Comparison of ENCODE assay signal across 14 cellular contexts in genomic region chr1:203316626-203317093, GRCh38. TPM values are rescaled to one million over a fixed set of nuclear protein-coding genes. Genes with fewer than 3 reads are reported as not detected.
DNase-seq lines count a peak whose midpoint lies in the region; ATAC-seq and TF ChIP-seq lines count a peak whose summit lies in the region.
"Had no signal": no experiment of that assay in that cellular context is flagged by ENCODE, and none has a peak within 500 bp of the region (broad histone marks: within the 10 kb centered on the region; RNA-seq: fewer than 3 reads in every experiment).

No MANE protein-coding gene starts in this region.

- H4K20me1 ChIP-seq in hepatocyte (ENCODE audit: insufficient read depth, poor library complexity, severe bottlenecking): no peaks in the 10 kb centered on the region

- DNase-seq in T-helper 17 cell: no peak
- DNase-seq in hepatocyte (ENCODE audit: low spot score): peak; percentile 81
- peak; percentile 85 for DNase-seq in stomach
- DNase-seq in NCI-H1694 treated with DMSO at 0.1 percent for 48 hours (lab: John Stamatoyannopoulos, UW): no peak
- DNase-seq in substantia nigra (lab: John Stamatoyannopoulos, UW): no peak
- no peak for DNase-seq in NAMALWA (ENCODE audit: low spot score)
- DNase-seq: activated CD4-positive, alpha-beta T cell treated with anti-CD3 and anti-CD28 coated beads, Interleukin-2, amount 50 U/mL, for 1 hour; anterior cingulate cortex; foreskin fibroblast; H7; NCI-H187 had no signal

- intact Hi-C loops in stomach (cut with DNase I; ENCODE audit: low total_unique reads): no loop called here

- POLR2A ChIA-PET in HEK293 (lab: Yijun Ruan, JAX): interaction anchor here (0.5 to 2.3 kb wide), 6 partner anchors 8 to 1364 kb away, joined by 3 to 47 read pairs (median 4); partner anchors contain the start of genes BTG2 and TMEM183A

- peaks cover 43% of the 10 kb centered on the region for H3K4me1 Mint-ChIP-seq in T-helper 17 cell

- no peak for TF ChIP-seq POLR2A in stomach (IDR thresholded peaks at IDR 0.05)

- H3K4me3 ChIP-seq in HEK293 (ENCODE audit: low read depth, low read length) (no peak overlapping the region), hepatocyte (no peak overlapping the region), stomach (no peak overlapping the region)

- H2AFZ ChIP-seq in hepatocyte: no peak overlapping the region

- no peak for TF ChIP-seq CTCF in HEK293 (tag by site-specific recombination; IDR thresholded peaks at IDR 0.05)
- no peak for TF ChIP-seq CTCF in hepatocyte (IDR thresholded peaks at IDR 0.05; ENCODE audit: poor library complexity)
- no peak for TF ChIP-seq CTCF in stomach (IDR thresholded peaks at IDR 0.05)

- H3K36me3 ChIP-seq in HEK293 (ENCODE audit: control insufficient read depth in 2 of 2, insufficient read depth in 1 of 2, low read length in 2 of 2): no peaks in the 10 kb centered on the region
- no peaks in the 10 kb centered on the region for H3K36me3 ChIP-seq in hepatocyte (replicated peaks; ENCODE audit: insufficient read depth, low read depth)
- H3K36me3 ChIP-seq in stomach: no peaks in the 10 kb centered on the region

- peak overlapping the region; percentile 39 for H3K4me2 ChIP-seq in hepatocyte

- TF ChIP-seq EP300 in stomach (IDR thresholded peaks at IDR 0.05): no peak

- ATAC-seq in T-helper 17 cell (no peak), GM18858 (IDR thresholded peaks at IDR 0.05; ENCODE audit: unreplicated experiment) (no peak)
- ATAC-seq: natural killer cell treated with Interleukin-12 subunit alpha and Interleukin-12 subunit beta and Interleukin-15 and Interleukin-18, amount 100 ng/mL, for 72 hours had no signal

- no peaks in the 10 kb centered on the region for H3K9me3 ChIP-seq in HEK293 (ENCODE audit: control insufficient read depth, insufficient read depth, low read depth, low read length)
- H3K9me3 ChIP-seq in T-helper 17 cell (ENCODE audit: control insufficient read depth, low read length, poor library complexity, severe bottlenecking): no peaks in the 10 kb centered on the region
- H3K9me3 ChIP-seq in hepatocyte (ENCODE audit: low read depth): no peaks in the 10 kb centered on the region
- H3K9me3 ChIP-seq in stomach: no peaks in the 10 kb centered on the region

- peak overlapping the region; percentile 59 for H3K27ac ChIP-seq in HEK293 (ENCODE audit: extremely low read depth, low read depth, low read length)
- peak overlapping the region; percentile 84 for H3K27ac ChIP-seq in hepatocyte
- peak overlapping the region; percentile 85 to 95 (median 87) for H3K27ac ChIP-seq in stomach
- H3K27ac ChIP-seq in substantia nigra (ENCODE audit: low read depth, low read length, poor library complexity, severe bottlenecking): no peak overlapping the region

- no peaks in the 10 kb centered on the region for H3K27me3 Mint-ChIP-seq in T-helper 17 cell
- H3K27me3 Mint-ChIP-seq: natural killer cell treated with Interleukin-12 subunit alpha and Interleukin-12 subunit beta and Interleukin-15 and Interleukin-18, amount 100 ng/mL, for 72 hours had no signal

- no peak overlapping the region for H3K4me3 Mint-ChIP-seq in T-helper 17 cell
- H3K4me3 Mint-ChIP-seq: natural killer cell treated with Interleukin-12 subunit alpha and Interleukin-12 subunit beta and Interleukin-15 and Interleukin-18, amount 100 ng/mL, for 72 hours had no signal

- 4% methylated on average over 4 of the region's 4 CpGs for WGBS in hepatocyte (ENCODE audit: low lambda C conversion rate, missing lambda C conversion rate)
- WGBS in stomach, 5 donors: 11 to 24% (median 18%) methylated on average over 4 of the region's 4 CpGs

- H3K9me2 ChIP-seq in hepatocyte (replicated peaks; ENCODE audit: insufficient read depth): no peaks in the 10 kb centered on the region

- H3K36me3 Mint-ChIP-seq in T-helper 17 cell (ENCODE audit: low read depth): peaks cover 4% of the 10 kb centered on the region

- CTCF ChIA-PET in HEK293 (lab: Yijun Ruan, JAX): interaction anchor here (0.8 to 2.0 kb wide), 7 partner anchors 8 to 277 kb away, joined by 3 to 9 read pairs (median 6); no protein-coding TSS in a partner anchor

- H3K4me1 ChIP-seq in HEK293 (ENCODE audit: control insufficient read depth, insufficient read depth, low read length) (peaks cover 18% of the 10 kb centered on the region), hepatocyte (ENCODE audit: insufficient read depth) (peaks cover 36% of the 10 kb centered on the region), stomach (peaks cover 47 to 66% (median 54%) of the 10 kb centered on the region in 4 donors)

- no peaks in the 10 kb centered on the region for H3K79me2 ChIP-seq in hepatocyte

- H3K27me3 ChIP-seq in hepatocyte (no peaks in the 10 kb centered on the region), stomach (no peaks in the 10 kb centered on the region)

- peak overlapping the region; percentile 74 for H3K27ac Mint-ChIP-seq in T-helper 17 cell

TF ChIP-seq in HEK293, 187 proteins besides CTCF, POLR2A, EP300 and RAD21 (continues in another document):
- TF ChIP-seq ZNF629 (tag by site-specific recombination; IDR thresholded peaks at IDR 0.05) (no peak), ZNF610 (tag by site-specific recombination; IDR thresholded peaks at IDR 0.05; ENCODE audit: borderline replicate concordance) (no peak), ZNF335 (tag by site-specific recombination; conservative IDR thresholded peaks at IDR 0.05) (peak; percentile 12; the same call in 1 of the 2 replicates), ZNF585B (tag by site-specific recombination; IDR thresholded peaks at IDR 0.05) (no peak), ZNF274 (IDR thresholded peaks at IDR 0.05; ENCODE audit: low read length) (no peak), ZNF274 (tag by site-specific recombination; IDR thresholded peaks at IDR 0.05; ENCODE audit: borderline replicate concordance) (no peak), ZSCAN16 (tag by site-specific recombination; IDR thresholded peaks at IDR 0.05) (0 out of 2 replicates have a peak, but pooled peaks have one; percentile 53), ZFP69B (tag by site-specific recombination; IDR thresholded peaks at IDR 0.05) (peak; percentile 87), YY1 (tag by site-specific recombination; IDR thresholded peaks at IDR 0.05) (no peak), HIC1 (tag by site-specific recombination; IDR thresholded peaks at IDR 0.05) (no peak), ZNF510 (tag by site-specific recombination; IDR thresholded peaks at IDR 0.05; ENCODE audit: insufficient replicate concordance) (no peak)
- TF ChIP-seq, protein P1, sequence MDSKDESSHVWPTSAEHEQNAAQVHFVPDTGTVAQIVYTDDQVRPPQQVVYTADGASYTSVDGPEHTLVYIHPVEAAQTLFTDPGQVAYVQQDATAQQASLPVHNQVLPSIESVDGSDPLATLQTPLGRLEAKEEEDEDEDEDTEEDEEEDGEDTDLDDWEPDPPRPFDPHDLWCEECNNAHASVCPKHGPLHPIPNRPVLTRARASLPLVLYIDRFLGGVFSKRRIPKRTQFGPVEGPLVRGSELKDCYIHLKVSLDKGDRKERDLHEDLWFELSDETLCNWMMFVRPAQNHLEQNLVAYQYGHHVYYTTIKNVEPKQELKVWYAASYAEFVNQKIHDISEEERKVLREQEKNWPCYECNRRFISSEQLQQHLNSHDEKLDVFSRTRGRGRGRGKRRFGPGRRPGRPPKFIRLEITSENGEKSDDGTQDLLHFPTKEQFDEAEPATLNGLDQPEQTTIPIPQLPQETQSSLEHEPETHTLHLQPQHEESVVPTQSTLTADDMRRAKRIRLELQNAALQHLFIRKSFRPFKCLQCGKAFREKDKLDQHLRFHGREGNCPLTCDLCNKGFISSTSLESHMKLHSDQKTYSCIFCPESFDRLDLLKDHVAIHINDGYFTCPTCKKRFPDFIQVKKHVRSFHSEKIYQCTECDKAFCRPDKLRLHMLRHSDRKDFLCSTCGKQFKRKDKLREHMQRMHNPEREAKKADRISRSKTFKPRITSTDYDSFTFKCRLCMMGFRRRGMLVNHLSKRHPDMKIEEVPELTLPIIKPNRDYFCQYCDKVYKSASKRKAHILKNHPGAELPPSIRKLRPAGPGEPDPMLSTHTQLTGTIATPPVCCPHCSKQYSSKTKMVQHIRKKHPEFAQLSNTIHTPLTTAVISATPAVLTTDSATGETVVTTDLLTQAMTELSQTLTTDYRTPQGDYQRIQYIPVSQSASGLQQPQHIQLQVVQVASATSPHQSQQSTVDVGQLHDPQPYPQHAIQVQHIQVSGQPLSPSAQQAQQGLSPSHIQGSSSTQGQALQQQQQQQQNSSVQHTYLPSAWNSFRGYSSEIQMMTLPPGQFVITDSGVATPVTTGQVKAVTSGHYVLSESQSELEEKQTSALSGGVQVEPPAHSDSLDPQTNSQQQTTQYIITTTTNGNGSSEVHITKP (tag by site-specific recombination; IDR thresholded peaks at IDR 0.05): peak; percentile 53; the same call in 1 of the 2 replicates

RNA-seq across cellular contexts. Expression of gene BTG2, which starts 11.3 kb away (rescaled TPM):
- 100 to 1,000 TPM; 584 to 606 TPM for total RNA-seq in T-helper 17 cell
- 192 and 197 TPM in 2 replicates for total RNA-seq in hepatocyte
- polyA plus RNA-seq in hepatocyte: 253 and 274 TPM in 2 replicates
- total RNA-seq in stomach: 100 to 1,000 TPM in 3 of 5 donors, 10 to 100 TPM in 2; 80.2 to 231 (median 113) TPM
- polyA plus RNA-seq in stomach: 10 to 100 TPM; 46.4 to 78.9 (median 58.6) TPM

RNA-seq across cellular contexts. Expression of gene FMOD, which starts 34.3 kb away (rescaled TPM):
- total RNA-seq in T-helper 17 cell (not detected), hepatocyte (118 and 132 TPM in 2 replicates), stomach (100 to 1,000 TPM in 1 of 5 donors, 10 to 100 TPM in 4; 14.7 to 422 (median 54.9) TPM)
- polyA plus RNA-seq in hepatocyte (125 and 161 TPM in 2 replicates), stomach (10 to 100 TPM; 30.1 to 39.7 (median 35.6) TPM)
- total RNA-seq: H7; natural killer cell treated with Interleukin-12 subunit alpha and Interleukin-12 subunit beta and Interleukin-15 and Interleukin-18, amount 100 ng/mL, for 72 hours had no signal

Comparison
In these comparisons a context has a peak if more than half of its experiments do, and no peak if none do; other contexts are left out.
1. DNase-seq: peak in hepatocyte (single experiment) and stomach (single experiment); none in T-helper 17 cell (0 of 3), NCI-H1694 treated with DMSO at 0.1 percent for 48 hours (single experiment), substantia nigra (0 of 49) and NAMALWA (single experiment).
2. RNA of gene FMOD, which starts 34.3 kb away (total RNA-seq): 118 to 132 TPM in hepatocyte and 14.7 to 422 TPM in stomach; not detected in T-helper 17 cell; every median in the first group is over 10 times any median in the second.